In the genomic region with DNA sequence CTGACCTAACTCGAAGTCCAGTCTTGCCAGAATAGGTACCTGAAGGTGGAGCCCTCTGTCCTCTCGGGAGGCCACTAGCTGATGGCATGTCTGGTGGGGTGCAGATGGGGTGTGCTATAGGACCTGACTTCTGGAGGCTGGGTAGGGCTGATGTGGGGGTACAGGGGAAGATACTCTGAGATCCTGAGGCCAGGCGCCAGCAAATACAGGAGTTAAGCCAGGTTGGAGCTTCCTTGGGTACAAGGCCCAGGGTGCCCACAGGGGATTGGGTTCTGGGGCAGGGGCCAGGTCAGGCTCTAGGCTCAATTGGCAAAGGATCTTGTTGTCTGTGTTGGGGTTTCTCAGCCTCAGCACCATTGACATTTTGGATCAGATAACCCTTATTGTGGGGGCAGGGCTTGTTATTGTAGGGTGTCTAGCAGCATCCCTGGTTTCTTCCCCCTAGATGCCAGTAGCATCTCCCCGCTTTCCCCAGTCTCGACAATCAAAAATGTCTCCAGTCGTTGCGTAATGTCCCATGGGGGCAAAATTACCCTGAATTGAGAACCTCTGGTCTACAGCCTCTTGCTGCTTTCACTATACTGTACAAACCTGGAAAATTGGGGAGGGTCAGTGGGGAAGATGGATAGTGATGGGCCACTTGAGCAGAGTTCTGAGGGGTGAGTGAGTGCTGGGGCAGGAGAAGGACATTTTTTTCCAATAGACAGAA, we compare ENCODE assay signal across 20 cellular contexts.
A peak's percentile ranks its signal among the peaks of the same experiment; 100 is the strongest.
DNase-seq lines count a peak whose midpoint lies in the region; TF ChIP-seq lines count a peak whose summit lies in the region.
"Had no signal": no experiment of that assay in that cellular context is flagged by ENCODE, and none has a peak within 500 bp of the region (broad histone marks: within the 10 kb centered on the region; RNA-seq: fewer than 3 reads in every experiment).

No MANE protein-coding gene starts in this region.

- peak overlapping the region; percentile 96 for H3K27ac ChIP-seq in C4-2B
- H3K27ac ChIP-seq in cingulate gyrus (ENCODE audit: low read depth, low read length) = peak overlapping the region; percentile 99
- H3K27ac ChIP-seq in subcutaneous abdominal adipose tissue (ENCODE audit: low read depth, low read length) = peak overlapping the region; percentile 72
- H3K27ac ChIP-seq: testis had no signal

- peak overlapping the region; percentile 76 to 88 (median 84) for H3K27ac Mint-ChIP-seq in nephron
- H3K27ac Mint-ChIP-seq: activated CD4-positive, alpha-beta T cell treated with anti-CD3 and anti-CD28 coated beads for 36 hours; CD4-positive, alpha-beta T cell had no signal

- peak overlapping the region in 1 of 3 experiments; percentile 26 for H3K4me3 Mint-ChIP-seq in nephron
- H3K4me3 Mint-ChIP-seq: activated CD4-positive, alpha-beta T cell treated with anti-CD3 and anti-CD28 coated beads for 36 hours; CD4-positive, alpha-beta T cell had no signal

- no peaks in the 10 kb centered on the region for H3K9me3 Mint-ChIP-seq in nephron
- H3K9me3 Mint-ChIP-seq: CD4-positive, alpha-beta T cell; naive thymus-derived CD8-positive, alpha-beta T cell had no signal

- peaks cover 25% of the 10 kb centered on the region for H3K36me3 Mint-ChIP-seq in nephron (ENCODE audit: low read depth)
- H3K36me3 Mint-ChIP-seq: naive thymus-derived CD8-positive, alpha-beta T cell had no signal

- H3K4me1 ChIP-seq in subcutaneous abdominal adipose tissue (ENCODE audit: control insufficient read depth in 5 of 5, insufficient read depth in 5 of 5, low read length in 5 of 5) = peaks cover 6 to 90% (median 67%) of the 10 kb centered on the region in 5 donors

- H3K9me3 ChIP-seq in subcutaneous abdominal adipose tissue (ENCODE audit: control insufficient read depth in 5 of 5, low read length in 5 of 5) = no peaks in the 10 kb centered on the region
- H3K9me3 ChIP-seq: right lobe of liver, testis had no signal

- H3K36me3 ChIP-seq in subcutaneous abdominal adipose tissue (ENCODE audit: control insufficient read depth in 5 of 5, insufficient read depth in 5 of 5, low read length in 5 of 5) = peaks cover 0 to 11% (median 10%) of the 10 kb centered on the region in 5 donors
- H3K36me3 ChIP-seq: right lobe of liver had no signal

- no peak for TF ChIP-seq CTCF in C4-2B (conservative IDR thresholded peaks at IDR 0.05)
- no peak for TF ChIP-seq CTCF in nephron (IDR thresholded peaks at IDR 0.05; ENCODE audit: unreplicated experiment in 3 of 3)

- peaks cover 5% of the 10 kb centered on the region for H3K27me3 Mint-ChIP-seq in nephron (ENCODE audit: low read depth)
- H3K27me3 Mint-ChIP-seq: activated CD4-positive, alpha-beta T cell treated with anti-CD3 and anti-CD28 coated beads for 36 hours; CD4-positive, alpha-beta T cell; naive thymus-derived CD8-positive, alpha-beta T cell had no signal

- DNase-seq in midbrain (lab: John Stamatoyannopoulos, UW) (no peak), NCI-H1694 (lab: John Stamatoyannopoulos, UW) (no peak), NCI-H748 (lab: John Stamatoyannopoulos, UW; ENCODE audit: unreplicated experiment) (no peak), NCI-H2029 (lab: John Stamatoyannopoulos, UW) (no peak)
- DNase-seq: ACHN; activated CD4-positive, alpha-beta T cell treated with anti-CD3 and anti-CD28 coated beads for 36 hours; activated gamma-delta T cell treated with Interleukin-2 at 50 U/mL for 16 hours; CD4-positive, alpha-beta T cell; DMS53; H7; NCI-H2081 treated with DMSO at 0.1 percent for 48 hours; NCI-H69; OCI-M1 had no signal

- H3K9ac ChIP-seq in subcutaneous abdominal adipose tissue (ENCODE audit: low read length in 5 of 5) = peak overlapping the region in 2 of 5 donors; percentile 7 to 17

- peaks cover 39% of the 10 kb centered on the region for H3K4me1 Mint-ChIP-seq in nephron
- H3K4me1 Mint-ChIP-seq: activated CD4-positive, alpha-beta T cell treated with anti-CD3 and anti-CD28 coated beads for 36 hours had no signal

- no peaks in the 10 kb centered on the region for H3K27me3 ChIP-seq in subcutaneous abdominal adipose tissue (ENCODE audit: control insufficient read depth in 5 of 5, insufficient read depth in 4 of 5, low read length in 5 of 5)
- H3K27me3 ChIP-seq: right lobe of liver, testis had no signal

- H3K4me3 ChIP-seq in subcutaneous abdominal adipose tissue (ENCODE audit: low read depth in 1 of 5, low read length in 5 of 5) = no peak overlapping the region
- H3K4me3 ChIP-seq: right lobe of liver, testis had no signal
